16 cellular contexts compared by ENCODE assay signal in genomic region chr5:82365026-82365425, GRCh38.
DNase-seq lines count a peak whose midpoint lies in the region; ATAC-seq, FAIRE-seq and TF ChIP-seq lines count a peak whose summit lies in the region.
"Had no signal": no experiment of that assay in that cellular context is flagged by ENCODE, and none has a peak within 500 bp of the region (broad histone marks: within the 10 kb centered on the region; RNA-seq: fewer than 3 reads in every experiment).

No MANE protein-coding gene starts in this region.

- H3K4me1 Mint-ChIP-seq in activated T-cell treated with anti-CD3 and anti-CD28 coated beads, Interleukin-2, amount 50 U/mL, for 72 hours (ENCODE audit: low read depth): peaks cover 29% of the 10 kb centered on the region
- peaks cover 24% of the 10 kb centered on the region for H3K4me1 Mint-ChIP-seq in activated T-helper 17 cell treated with anti-CD3 and anti-CD28 coated beads, Interleukin-2, amount 50 U/mL, for 72 hours

- no peak overlapping the region for H3K4me2 ChIP-seq in keratinocyte (ENCODE audit: control insufficient read depth, extremely low read depth, insufficient read depth, low read depth, low read length)

- no peaks in the 10 kb centered on the region for H3K9me1 ChIP-seq in keratinocyte (ENCODE audit: control insufficient read depth, extremely low read depth, insufficient read depth, low read length)

- H3K4me3 Mint-ChIP-seq in activated T-cell treated with anti-CD3 and anti-CD28 coated beads, Interleukin-2, amount 50 U/mL, for 72 hours: peak overlapping the region; percentile 19 to 54
- H3K4me3 Mint-ChIP-seq in activated T-helper 17 cell treated with anti-CD3 and anti-CD28 coated beads, Interleukin-2, amount 50 U/mL, for 72 hours: peak overlapping the region; percentile 30
- H3K4me3 Mint-ChIP-seq: activated naive CD8-positive, alpha-beta T cell; endodermal cell had no signal

- H3K9ac ChIP-seq in keratinocyte (ENCODE audit: control insufficient read depth, extremely low read depth, insufficient read depth, low read length): peak overlapping the region; percentile 40

- intact Hi-C loops in tibial artery (cut with DNase I; ENCODE audit: low total_unique reads): no loop called here

- H4K20me1 ChIP-seq in keratinocyte (ENCODE audit: control insufficient read depth, extremely low read depth, insufficient read depth, low read length): no peaks in the 10 kb centered on the region

- no peaks in the 10 kb centered on the region for H3K27me3 ChIP-seq in keratinocyte (ENCODE audit: control insufficient read depth, extremely low read depth, insufficient read depth, low read length)
- no peaks in the 10 kb centered on the region for H3K27me3 ChIP-seq in tibial artery
- H3K27me3 ChIP-seq: Peyer's patch had no signal

- no peaks in the 10 kb centered on the region for H3K79me2 ChIP-seq in keratinocyte (ENCODE audit: control insufficient read depth, insufficient read depth, low read length)

- no peak for DNase-seq in activated T-cell treated with anti-CD3 and anti-CD28 coated beads, Interleukin-2, amount 50 U/mL, for 72 hours
- no peak for DNase-seq in activated T-cell treated with anti-CD3 and anti-CD28 coated beads, Interleukin-2, amount 50 U/mL, for 48 hours
- DNase-seq in keratinocyte (ENCODE audit: low read depth, low spot score) (no peak), tibial artery (no peak), SW480 (ENCODE audit: low spot score) (no peak), AML-193 (lab: John Stamatoyannopoulos, UW) (no peak)
- DNase-seq: activated CD4-positive, CD25-positive, alpha-beta regulatory T cell treated with anti-CD3 and anti-CD28 coated beads, Interleukin-2, amount 50 U/mL, for 72 hours; NCI-H146; Peyer's patch had no signal

- H3K27ac Mint-ChIP-seq in activated T-cell treated with anti-CD3 and anti-CD28 coated beads, Interleukin-2, amount 50 U/mL, for 72 hours: peak overlapping the region; percentile 48
- peak overlapping the region; percentile 79 for H3K27ac Mint-ChIP-seq in activated T-helper 17 cell treated with anti-CD3 and anti-CD28 coated beads, Interleukin-2, amount 50 U/mL, for 72 hours
- H3K27ac Mint-ChIP-seq: activated naive CD8-positive, alpha-beta T cell; endodermal cell had no signal

- H3K4me3 ChIP-seq in keratinocyte (ENCODE audit: control insufficient read depth in 2 of 3, extremely low read depth in 1 of 3, insufficient read depth in 2 of 3, low read depth in 1 of 3, low read length in 3 of 3) (no peak overlapping the region), tibial artery (no peak overlapping the region)
- H3K4me3 ChIP-seq: Peyer's patch, SK-N-MC had no signal

- H3K9me3 Mint-ChIP-seq in activated T-cell treated with anti-CD3 and anti-CD28 coated beads, Interleukin-2, amount 50 U/mL, for 72 hours: no peaks in the 10 kb centered on the region
- H3K9me3 Mint-ChIP-seq in activated T-helper 17 cell treated with anti-CD3 and anti-CD28 coated beads, Interleukin-2, amount 50 U/mL, for 72 hours: no peaks in the 10 kb centered on the region

- no peak for FAIRE-seq in keratinocyte (lab: Jason Lieb, UNC)
- FAIRE-seq: colon, G401.6 had no signal

- no peak overlapping the region for H2AFZ ChIP-seq in keratinocyte (ENCODE audit: control insufficient read depth, low read length)

- H3K4me1 ChIP-seq in keratinocyte (ENCODE audit: control insufficient read depth, extremely low read depth, insufficient read depth, low read length): peaks cover 16% of the 10 kb centered on the region
- peaks cover 0 to 12% (median 3%) of the 10 kb centered on the region in 4 donors for H3K4me1 ChIP-seq in tibial artery
- H3K4me1 ChIP-seq: Peyer's patch had no signal

- TF ChIP-seq CTCF in keratinocyte (optimal IDR thresholded peaks at IDR 0.05 in 1 of 3, IDR thresholded peaks at IDR 0.05 in 1 of 3, conservative IDR thresholded peaks at IDR 0.05 in 1 of 3; ENCODE audit: extremely low read depth in 1 of 3, insufficient read depth in 2 of 3, low read length in 3 of 3) (no peak), tibial artery (IDR thresholded peaks at IDR 0.05) (no peak)

- no peaks in the 10 kb centered on the region for H3K9me3 ChIP-seq in keratinocyte (ENCODE audit: control insufficient read depth, low read depth, low read length)
- no peaks in the 10 kb centered on the region for H3K9me3 ChIP-seq in tibial artery
- H3K9me3 ChIP-seq: Peyer's patch had no signal

- peaks cover 0 to 1% of the 10 kb centered on the region in 2 donors for H3K36me3 Mint-ChIP-seq in activated T-cell treated with anti-CD3 and anti-CD28 coated beads, Interleukin-2, amount 50 U/mL, for 72 hours (ENCODE audit: insufficient read depth in 2 of 2)
- H3K36me3 Mint-ChIP-seq in activated T-helper 17 cell treated with anti-CD3 and anti-CD28 coated beads, Interleukin-2, amount 50 U/mL, for 72 hours (ENCODE audit: low read depth): no peaks in the 10 kb centered on the region
- H3K36me3 Mint-ChIP-seq: activated naive CD8-positive, alpha-beta T cell had no signal

- H3K27ac ChIP-seq in keratinocyte (ENCODE audit: control insufficient read depth, insufficient read depth, low read length) (peak overlapping the region; percentile 89), tibial artery (peak overlapping the region; percentile 8 to 47)
- H3K27ac ChIP-seq: Peyer's patch, SK-N-MC had no signal

- ATAC-seq in activated T-cell treated with anti-CD3 and anti-CD28 coated beads, Interleukin-2, amount 50 U/mL, for 72 hours (replicated peaks in 1 of 2): no peak
- no peak for ATAC-seq in activated T-helper 17 cell treated with anti-CD3 and anti-CD28 coated beads, Interleukin-2, amount 50 U/mL, for 72 hours (replicated peaks)
- ATAC-seq in HG03469 (IDR thresholded peaks at IDR 0.05; ENCODE audit: unreplicated experiment): no peak

- peaks cover 30% of the 10 kb centered on the region for H3K27me3 Mint-ChIP-seq in activated T-cell treated with anti-CD3 and anti-CD28 coated beads, Interleukin-2, amount 50 U/mL, for 72 hours (ENCODE audit: low read depth)
- H3K27me3 Mint-ChIP-seq in activated T-helper 17 cell treated with anti-CD3 and anti-CD28 coated beads, Interleukin-2, amount 50 U/mL, for 72 hours: no peaks in the 10 kb centered on the region

- dilution Hi-C loops in keratinocyte (cut with MboI; ENCODE audit: extremely low pct_ligation_motif_present, low sequenced_read_pairs): no loop called here

- no peaks in the 10 kb centered on the region for H3K36me3 ChIP-seq in keratinocyte (ENCODE audit: control insufficient read depth in 2 of 2, extremely low read depth in 1 of 2, insufficient read depth in 2 of 2, low read length in 2 of 2)
- H3K36me3 ChIP-seq in tibial artery: no peaks in the 10 kb centered on the region
- H3K36me3 ChIP-seq: Peyer's patch had no signal
